In the genomic region with DNA sequence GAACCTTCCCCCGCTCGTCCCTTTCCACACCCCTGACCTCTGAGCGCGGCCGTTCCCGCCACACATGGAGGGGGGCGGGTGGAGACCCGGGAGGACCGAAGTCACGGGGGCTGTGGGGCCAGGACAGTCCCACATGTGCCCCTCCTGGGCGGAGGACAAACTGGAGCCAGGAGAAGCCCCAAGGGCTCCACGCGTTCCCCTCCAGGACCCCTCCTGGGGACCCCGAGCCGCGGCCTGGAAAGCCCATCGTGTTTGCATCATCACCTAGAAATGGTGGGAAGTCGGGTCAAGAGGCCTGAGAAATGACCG, we compare ENCODE assay signal across 9 cellular contexts. TPM values are rescaled to one million over a fixed set of nuclear protein-coding genes. Genes with fewer than 3 reads are reported as not detected.
DNase-seq lines count a peak whose midpoint lies in the region; ATAC-seq and TF ChIP-seq lines count a peak whose summit lies in the region.
"Had no signal": no experiment of that assay in that cellular context is flagged by ENCODE, and none has a peak within 500 bp of the region (broad histone marks: within the 10 kb centered on the region; RNA-seq: fewer than 3 reads in every experiment).

No MANE protein-coding gene starts in this region.

- no CpG with 5 or more reads among the region's 19 CpGs for WGBS in esophagus muscularis mucosa

- intact Hi-C loops in esophagus muscularis mucosa (cut with DNase I): loop anchor here (5.0 kb wide), 1 partner anchor 43 kb away; no protein-coding TSS in a partner anchor

- H3K4me3 ChIP-seq in esophagus muscularis mucosa: peak overlapping the region; percentile 72 to 92 (median 81)

- peak overlapping the region; percentile 39; the same call in 1 of the 2 replicates for H3K9ac ChIP-seq in ES-I3 (ENCODE audit: low read depth, low read length)

- H3K36me3 ChIP-seq in ES-I3 (ENCODE audit: insufficient read depth, low read length): no peaks in the 10 kb centered on the region
- H3K36me3 ChIP-seq in esophagus muscularis mucosa: peaks cover 0 to 3% (median 0%) of the 10 kb centered on the region in 4 donors

- TF ChIP-seq EP300 in esophagus muscularis mucosa (IDR thresholded peaks at IDR 0.05): no peak

- H3K27me3 ChIP-seq in esophagus muscularis mucosa: no peaks in the 10 kb centered on the region

- in situ Hi-C loops in GM13976 (cut with MboI; ENCODE audit: low sequenced_read_pairs, unreplicated experiment): no loop called here

- ATAC-seq in HG03175 (IDR thresholded peaks at IDR 0.05; ENCODE audit: unreplicated experiment): no peak

- peak overlapping the region; percentile 71 to 80 (median 77) for H3K27ac ChIP-seq in esophagus muscularis mucosa (replicated peaks in 1 of 4)

- no peak for TF ChIP-seq CTCF in esophagus muscularis mucosa (IDR thresholded peaks at IDR 0.05)
- no peak for TF ChIP-seq CTCF in GM13976 (IDR thresholded peaks at IDR 0.05; ENCODE audit: borderline replicate concordance, control extremely low read depth, extremely low read depth, insufficient read depth, missing control alignments)

- H3K4me1 ChIP-seq in ES-I3 (ENCODE audit: insufficient read depth, low read length) (peaks cover 18% of the 10 kb centered on the region), esophagus muscularis mucosa (peaks cover 48 to 62% (median 56%) of the 10 kb centered on the region in 4 donors)

- H3K9me3 ChIP-seq in ES-I3 (ENCODE audit: control insufficient read depth, insufficient read depth, low read length) (no peaks in the 10 kb centered on the region), esophagus muscularis mucosa (no peaks in the 10 kb centered on the region)

- TF ChIP-seq POLR2A in Raji (IDR thresholded peaks at IDR 0.05; ENCODE audit: insufficient read depth, low read depth, low read length) (0 out of 2 replicates have a peak, but pooled peaks have one; percentile 12), esophagus muscularis mucosa (IDR thresholded peaks at IDR 0.05; ENCODE audit: low read depth) (no peak)

- DNase-seq in esophagus muscularis mucosa (ENCODE audit: extremely low spot score): no peak
- DNase-seq in retina: peak; percentile 69
- no peak for DNase-seq in GM13976 (ENCODE audit: low spot score)
- DNase-seq in NCI-H1694 treated with DMSO at 0.1 percent for 48 hours (lab: John Stamatoyannopoulos, UW): no peak
- DNase-seq in NCI-H1930 (lab: John Stamatoyannopoulos, UW): no peak
- DNase-seq: NCI-H510A had no signal

RNA-seq across cellular contexts. Expression of a gene that starts 0.6 kb away (rescaled TPM):
- 100 to 1,000 TPM in 3 of 4 donors, 10 to 100 TPM in 1; 98.4 to 142 (median 114) TPM for total RNA-seq in esophagus muscularis mucosa
